Comparison of ENCODE assay signal across 8 cellular contexts in the genomic region with DNA sequence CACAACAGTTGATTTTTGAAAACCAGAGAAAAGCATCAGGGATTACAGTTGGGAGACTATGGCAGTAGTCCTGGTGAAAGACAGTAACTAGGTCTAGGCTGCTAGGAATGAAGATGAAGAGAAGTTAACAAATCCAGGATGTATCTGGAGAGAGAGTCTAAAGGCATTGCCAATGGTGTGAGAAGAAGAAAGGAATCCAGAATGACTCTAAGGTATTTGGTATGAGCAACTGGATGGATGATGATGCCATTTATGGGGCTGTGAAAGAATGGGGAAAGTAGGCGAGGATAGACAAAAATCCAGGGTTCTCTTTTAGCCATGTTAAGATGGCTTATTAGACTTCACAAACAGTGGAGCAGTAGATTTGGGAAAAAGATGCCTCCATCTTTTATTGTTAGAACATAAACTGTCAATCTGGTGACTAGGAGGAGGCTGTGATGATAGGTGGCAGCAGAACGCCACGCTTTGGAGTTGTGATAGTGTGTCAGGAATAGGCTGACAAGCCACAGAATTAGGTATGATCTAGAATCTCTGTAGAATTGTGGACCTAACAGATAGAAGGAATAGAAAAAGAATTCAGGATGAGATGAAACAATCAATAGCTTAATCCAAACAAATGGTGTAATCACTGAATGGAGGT. TPM values are rescaled to one million over a fixed set of nuclear protein-coding genes. Genes with fewer than 3 reads are reported as not detected.
A peak's percentile ranks its signal among the peaks of the same experiment; 100 is the strongest.
DNase-seq lines count a peak whose midpoint lies in the region; ATAC-seq and TF ChIP-seq lines count a peak whose summit lies in the region.

No MANE protein-coding gene starts in this region.

- H3K27me3 Mint-ChIP-seq in activated CD8-positive, alpha-beta T cell treated with anti-CD3 and anti-CD28 coated beads for 36 hours, result peaks cover 1% of the 10 kb centered on the region

- ATAC-seq in HG02798 (IDR thresholded peaks at IDR 0.05; ENCODE audit: poor library complexity, unreplicated experiment) (peak; percentile 75), left cardiac atrium (peak; percentile 59 to 73), GM18520 (IDR thresholded peaks at IDR 0.05; ENCODE audit: unreplicated experiment) (no peak)
- ATAC-seq in activated CD8-positive, alpha-beta T cell treated with anti-CD3 and anti-CD28 coated beads for 36 hours, result peak; percentile 61

- H3K4me3 Mint-ChIP-seq in activated CD8-positive, alpha-beta T cell treated with anti-CD3 and anti-CD28 coated beads for 36 hours, result no peak overlapping the region

- TF ChIP-seq CTCF in activated CD8-positive, alpha-beta T cell treated with anti-CD3 and anti-CD28 coated beads for 36 hours (IDR thresholded peaks at IDR 0.05), result peak; percentile 35

- POLR2A ChIA-PET in activated CD8-positive, alpha-beta T cell treated with anti-CD3 and anti-CD28 coated beads for 36 hours (lab: Charles Lee), result no interaction called here

- DNase-seq in GDM1 (lab: John Stamatoyannopoulos, UW) (peak; percentile 8), left cardiac atrium (peak; percentile 30), GOT3 (lab: John Stamatoyannopoulos, UW) (no peak), NCI-H345 (lab: John Stamatoyannopoulos, UW) (no peak)
- DNase-seq in activated CD8-positive, alpha-beta T cell treated with anti-CD3 and anti-CD28 coated beads for 36 hours, result peak; percentile 60
- peak; percentile 22 to 39 (median 22) for DNase-seq in stimulated activated CD4-positive, alpha-beta T cell treated with anti-CD3 and anti-CD28 coated beads, TNF-alpha, amount 100 ng/mL, for 24 hours (ENCODE audit: low read depth in 3 of 3)

- intact Hi-C loops in activated CD8-positive, alpha-beta T cell treated with anti-CD3 and anti-CD28 coated beads for 36 hours (cut with micrococcal nuclease), result no loop called here
- intact Hi-C loops in left cardiac atrium (cut with DNase I), result no loop called here

- H3K4me1 Mint-ChIP-seq in activated CD8-positive, alpha-beta T cell treated with anti-CD3 and anti-CD28 coated beads for 36 hours (ENCODE audit: low read depth), result no peaks in the 10 kb centered on the region

- no peak overlapping the region for H3K27ac Mint-ChIP-seq in activated CD8-positive, alpha-beta T cell treated with anti-CD3 and anti-CD28 coated beads for 36 hours

- H3K36me3 Mint-ChIP-seq in activated CD8-positive, alpha-beta T cell treated with anti-CD3 and anti-CD28 coated beads for 36 hours (ENCODE audit: low read depth), result no peaks in the 10 kb centered on the region

- no peaks in the 10 kb centered on the region for H3K9me3 Mint-ChIP-seq in activated CD8-positive, alpha-beta T cell treated with anti-CD3 and anti-CD28 coated beads for 36 hours

- CTCF ChIA-PET in activated CD8-positive, alpha-beta T cell treated with anti-CD3 and anti-CD28 coated beads for 36 hours (lab: Charles Lee), result interaction anchor here (0.7 to 1.4 kb wide), 4 partner anchors 31 to 428 kb away, joined by 3 read pairs; no protein-coding TSS in a partner anchor

RNA-seq across cellular contexts. Expression of gene JADE1, which starts 27.3 kb away (rescaled TPM):
- 10 to 100 TPM; 30.5 to 31.6 TPM for total RNA-seq in activated CD8-positive, alpha-beta T cell treated with anti-CD3 and anti-CD28 coated beads for 36 hours
- total RNA-seq in left cardiac atrium, result 10 to 100 TPM; 22.7 to 32.3 TPM

Comparison
In these comparisons a context has a peak if more than half of its experiments do, and no peak if none do; other contexts are left out.
1. DNase-seq: peak in GDM1 (single experiment), activated CD8-positive, alpha-beta T cell treated with anti-CD3 and anti-CD28 coated beads for 36 hours (single experiment), left cardiac atrium (single experiment) and stimulated activated CD4-positive, alpha-beta T cell treated with anti-CD3 and anti-CD28 coated beads, TNF-alpha, amount 100 ng/mL, for 24 hours (3 of 3); none in GOT3 (single experiment) and NCI-H345 (single experiment).